21 cellular contexts compared by ENCODE assay signal in genomic region chr17:67675481-67675880, GRCh38.
"Had no signal": no experiment of that assay in that cellular context is flagged by ENCODE, and none has a peak within 500 bp of the region (broad histone marks: within the 10 kb centered on the region; RNA-seq: fewer than 3 reads in every experiment).

No MANE protein-coding gene starts in this region.

- H3K36me3 ChIP-seq: ascending aorta, brain microvascular endothelial cell, sigmoid colon, suprapubic skin had no signal

- H3K27me3 ChIP-seq: adrenal gland, ascending aorta, brain microvascular endothelial cell, sigmoid colon, stomach, suprapubic skin, tibial nerve had no signal

- H3K4me3 ChIP-seq: adrenal gland, ascending aorta, sigmoid colon, smooth muscle cell, stomach, suprapubic skin, tibial nerve had no signal

- DNase-seq: activated CD4-positive, alpha-beta memory T cell treated with anti-CD3 and anti-CD28 coated beads for 36 hours; activated CD4-positive, alpha-beta T cell treated with anti-CD3 and anti-CD28 coated beads for 48 hours; activated gamma-delta T cell; adrenal gland; brain microvascular endothelial cell; central memory CD4-positive, alpha-beta T cell; effector memory CD4-positive, alpha-beta T cell; foreskin melanocyte; kidney; naive thymus-derived CD4-positive, alpha-beta T cell; posterior cingulate gyrus; sigmoid colon; stimulated activated CD4-positive, alpha-beta T cell treated with anti-CD3 and anti-CD28 coated beads, Interleukin-15, amount 100 ng/mL, for 24 hours; stomach; T-helper 9 cell had no signal

- H3K27ac ChIP-seq: ascending aorta, brain microvascular endothelial cell, sigmoid colon, stomach, suprapubic skin, tibial nerve had no signal

- ATAC-seq: left lobe of liver; naive thymus-derived CD4-positive, alpha-beta T cell; stimulated activated memory B cell treated with anti-CD40 and anti-IgM and Interleukin-4, amounts not matched to agents 10 μg/mL and 1 μg/mL and 100 μg/mL, for 72 hours had no signal

- H3K9me3 ChIP-seq: adrenal gland, ascending aorta, sigmoid colon, stomach, suprapubic skin, tibial nerve had no signal
